ENCODE assay signal across 18 cellular contexts in the genomic region with DNA sequence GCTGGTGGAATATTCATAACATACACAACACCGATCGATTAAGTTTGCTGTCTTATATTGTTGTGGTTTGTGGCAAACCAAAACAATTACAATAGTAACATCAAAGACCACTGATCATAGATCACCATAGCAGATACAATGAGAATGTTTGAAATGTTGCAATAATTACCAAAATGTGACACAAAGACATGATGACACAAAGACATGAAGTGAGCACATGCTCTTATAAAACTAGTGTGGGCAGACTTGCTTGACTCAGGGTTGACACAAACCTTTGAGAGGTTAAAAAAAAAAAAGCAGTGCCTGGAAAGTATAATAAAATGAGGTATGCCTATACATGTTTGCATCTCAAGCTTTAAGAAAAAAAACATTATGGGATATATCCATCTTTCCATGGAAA.
DNase-seq lines count a peak whose midpoint lies in the region; ATAC-seq and TF ChIP-seq lines count a peak whose summit lies in the region.
"Had no signal": no experiment of that assay in that cellular context is flagged by ENCODE, and none has a peak within 500 bp of the region (broad histone marks: within the 10 kb centered on the region; RNA-seq: fewer than 3 reads in every experiment).

No MANE protein-coding gene starts in this region.

- no peak for TF ChIP-seq CTCF in adrenal gland (IDR thresholded peaks at IDR 0.05)

- ATAC-seq in GM18868 (IDR thresholded peaks at IDR 0.05; ENCODE audit: unreplicated experiment) = peak; percentile 24
- ATAC-seq: lower lobe of right lung, sciatic nerve had no signal

- no peak overlapping the region for H3K4me3 ChIP-seq in adrenal gland
- H3K4me3 ChIP-seq: dorsolateral prefrontal cortex, lower lobe of right lung, neural progenitor cell, stomach had no signal

- H3K27me3 ChIP-seq in adrenal gland = no peaks in the 10 kb centered on the region
- H3K27me3 ChIP-seq: dorsolateral prefrontal cortex, neural progenitor cell, stomach had no signal

- no peak for TF ChIP-seq POLR2A in adrenal gland (IDR thresholded peaks at IDR 0.05)

- in situ Hi-C loops in G401 (cut with HindIII; ENCODE audit: low sequenced_read_pairs) = no loop called here

- H3K9me3 ChIP-seq in adrenal gland (replicated peaks in 1 of 3) = no peaks in the 10 kb centered on the region
- H3K9me3 ChIP-seq: lower lobe of right lung, stomach had no signal

- peaks cover 5 to 21% of the 10 kb centered on the region in 2 donors for H3K4me1 ChIP-seq in adrenal gland (replicated peaks in 1 of 2)
- H3K4me1 ChIP-seq: lower lobe of right lung had no signal

- DNase-seq in SIG-M5 (lab: John Stamatoyannopoulos, UW) (peak; percentile 26), SIG-M5 treated with dmso at 0.1 percent for 504 hours (lab: John Stamatoyannopoulos, UW; ENCODE audit: unreplicated experiment) (no peak), RKO (ENCODE audit: low spot score) (peak; percentile 35), epithelial cell of prostate (ENCODE audit: low read depth, low spot score) (no peak), G401 (ENCODE audit: low spot score) (no peak), adrenal gland (no peak), iPS-NIHi7 (ENCODE audit: extremely low spot score) (no peak)
- DNase-seq: anterior cingulate cortex, dorsolateral prefrontal cortex, lower lobe of right lung, NCI-H2029 treated with DMSO at 0.1 percent for 48 hours, NCI-H774, stomach, T-helper 9 cell had no signal

- H3K27ac ChIP-seq in epithelial cell of prostate (peak overlapping the region; percentile 65), adrenal gland (no peak overlapping the region)
- H3K27ac ChIP-seq: 22Rv1, dorsolateral prefrontal cortex, lower lobe of right lung, neural progenitor cell, stomach had no signal

- H3K36me3 ChIP-seq in adrenal gland (replicated peaks in 1 of 2) = no peaks in the 10 kb centered on the region
- H3K36me3 ChIP-seq: neural progenitor cell had no signal

- 41 to 98% (median 80%) methylated on average over 2 of the region's 2 CpGs for WGBS in adrenal gland, 4 donors

- intact Hi-C loops in adrenal gland (cut with DNase I) = no loop called here

Comparison
In these comparisons a context has a peak if more than half of its experiments do, and no peak if none do; other contexts are left out.
1. DNase-seq: peak in SIG-M5 (single experiment) and RKO (single experiment); none in SIG-M5 treated with dmso at 0.1 percent for 504 hours (single experiment), epithelial cell of prostate (single experiment), G401 (single experiment), adrenal gland (0 of 7) and iPS-NIHi7 (single experiment).